ENCODE assay signal across 9 cellular contexts in the genomic region with DNA sequence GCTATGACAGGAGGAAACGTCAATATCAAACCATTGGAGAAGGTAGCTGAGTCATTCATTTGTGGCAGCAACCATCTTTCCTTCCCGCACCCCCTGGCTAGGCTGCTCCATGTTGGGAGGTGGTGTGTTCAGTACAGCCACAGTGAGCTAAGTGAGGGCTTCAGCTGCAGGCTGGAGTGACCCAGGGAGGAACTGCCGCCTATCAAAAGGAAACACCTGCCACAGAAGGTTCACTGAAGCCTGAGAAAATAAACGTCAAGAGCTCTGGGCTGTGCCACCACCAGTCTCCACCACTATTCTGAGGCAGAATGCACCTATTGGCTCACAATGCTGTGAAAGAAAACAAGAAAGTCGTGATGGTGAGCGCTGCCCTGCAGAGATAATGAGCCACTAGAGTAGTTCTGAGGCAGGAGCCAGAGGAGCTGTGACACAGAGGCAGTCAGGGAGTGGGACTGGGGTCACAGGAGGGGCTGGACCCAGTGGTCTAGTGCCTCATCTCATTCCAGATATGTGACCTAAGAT.
DNase-seq lines count a peak whose midpoint lies in the region; ATAC-seq and TF ChIP-seq lines count a peak whose summit lies in the region.
"Had no signal": no experiment of that assay in that cellular context is flagged by ENCODE, and none has a peak within 500 bp of the region (broad histone marks: within the 10 kb centered on the region; RNA-seq: fewer than 3 reads in every experiment).

No MANE protein-coding gene starts in this region.

- peak overlapping the region; percentile 90 to 99 (median 97) for H3K27ac ChIP-seq in BLaER1 treated with 17β-estradiol and CSF1 and Interleukin-3, amounts not matched to agents 10 nM and 100 nM
- H3K27ac ChIP-seq: epithelial cell of prostate had no signal

- ATAC-seq in HG03354 (IDR thresholded peaks at IDR 0.05; ENCODE audit: poor library complexity, severe bottlenecking, unreplicated experiment), result peak; percentile 73

- DNase-seq in stimulated activated CD4-positive, alpha-beta T cell treated with anti-CD3 and anti-CD28 coated beads, Interleukin-4, amount 100 ng/mL, for 4 hours, result peak; percentile 39 to 67
- DNase-seq in T1000 (lab: John Stamatoyannopoulos, UW), result no peak
- no peak for DNase-seq in EL

- TF ChIP-seq POLR2A in GM19193 (IDR thresholded peaks at IDR 0.05; ENCODE audit: extremely low read depth, insufficient read depth, insufficient read length), result peak; percentile 72
- TF ChIP-seq POLR2A in Raji (IDR thresholded peaks at IDR 0.05; ENCODE audit: insufficient read depth, low read depth, low read length), result peak; percentile 90

- H3K27ac Mint-ChIP-seq in activated naive CD4-positive, alpha-beta T cell treated with anti-CD3 and anti-CD28 coated beads, Interleukin-2, amount 50 U/mL, for 24 hours, result peak overlapping the region; percentile 99

- H3K9me3 ChIP-seq in BLaER1 treated with 17β-estradiol and CSF1 and Interleukin-3, amounts not matched to agents 10 nM and 100 nM (replicated peaks in 1 of 11), result peaks cover 0 to 15% (median 6%) of the 10 kb centered on the region in 11 experiments; a peak in 10 of 22 replicates

- peak overlapping the region; percentile 94 for H3K4me3 Mint-ChIP-seq in activated naive CD4-positive, alpha-beta T cell treated with anti-CD3 and anti-CD28 coated beads, Interleukin-2, amount 50 U/mL, for 24 hours

- peak overlapping the region; percentile 79 to 94 (median 88); a peak in 21 of 22 replicates for H3K9ac ChIP-seq in BLaER1 treated with 17β-estradiol and CSF1 and Interleukin-3, amounts not matched to agents 10 nM and 100 nM

- peaks cover 11% of the 10 kb centered on the region for H3K9me3 Mint-ChIP-seq in activated naive CD4-positive, alpha-beta T cell treated with anti-CD3 and anti-CD28 coated beads, Interleukin-2, amount 50 U/mL, for 24 hours

- H3K27me3 ChIP-seq in BLaER1 treated with 17β-estradiol and CSF1 and Interleukin-3, amounts not matched to agents 10 nM and 100 nM, result no peaks in the 10 kb centered on the region

- H3K36me3 ChIP-seq in BLaER1 treated with 17β-estradiol and CSF1 and Interleukin-3, amounts not matched to agents 10 nM and 100 nM, result peaks cover 0 to 15% (median 0%) of the 10 kb centered on the region in 11 experiments; a peak in 4 of 22 replicates

- peak overlapping the region; percentile 21 to 64 (median 56) for H3K4me3 ChIP-seq in BLaER1 treated with 17β-estradiol and CSF1 and Interleukin-3, amounts not matched to agents 10 nM and 100 nM

- peaks cover 72% of the 10 kb centered on the region for H3K4me1 Mint-ChIP-seq in activated naive CD4-positive, alpha-beta T cell treated with anti-CD3 and anti-CD28 coated beads, Interleukin-2, amount 50 U/mL, for 24 hours

- H3K36me3 Mint-ChIP-seq in activated naive CD4-positive, alpha-beta T cell treated with anti-CD3 and anti-CD28 coated beads, Interleukin-2, amount 50 U/mL, for 24 hours, result peaks cover 35% of the 10 kb centered on the region

- peaks cover 50 to 79% (median 64%) of the 10 kb centered on the region in 10 experiments for H3K4me1 ChIP-seq in BLaER1 treated with 17β-estradiol and CSF1 and Interleukin-3, amounts not matched to agents 10 nM and 100 nM

- H3K4me2 ChIP-seq in BLaER1 treated with 17β-estradiol and CSF1 and Interleukin-3, amounts not matched to agents 10 nM and 100 nM, result peak overlapping the region; percentile 71 to 97 (median 86)

- H3K27me3 Mint-ChIP-seq in activated naive CD4-positive, alpha-beta T cell treated with anti-CD3 and anti-CD28 coated beads, Interleukin-2, amount 50 U/mL, for 24 hours, result no peaks in the 10 kb centered on the region

- no peaks in the 10 kb centered on the region for H4K20me1 ChIP-seq in BLaER1 treated with 17β-estradiol and CSF1 and Interleukin-3, amounts not matched to agents 10 nM and 100 nM

Comparison
In these comparisons a context has a peak if more than half of its experiments do, and no peak if none do; other contexts are left out.
1. DNase-seq: peak in stimulated activated CD4-positive, alpha-beta T cell treated with anti-CD3 and anti-CD28 coated beads, Interleukin-4, amount 100 ng/mL, for 4 hours (2 of 2); none in T1000 (single experiment) and EL (single experiment).